Comparison of ENCODE assay signal across 16 cellular contexts in the genomic region with DNA sequence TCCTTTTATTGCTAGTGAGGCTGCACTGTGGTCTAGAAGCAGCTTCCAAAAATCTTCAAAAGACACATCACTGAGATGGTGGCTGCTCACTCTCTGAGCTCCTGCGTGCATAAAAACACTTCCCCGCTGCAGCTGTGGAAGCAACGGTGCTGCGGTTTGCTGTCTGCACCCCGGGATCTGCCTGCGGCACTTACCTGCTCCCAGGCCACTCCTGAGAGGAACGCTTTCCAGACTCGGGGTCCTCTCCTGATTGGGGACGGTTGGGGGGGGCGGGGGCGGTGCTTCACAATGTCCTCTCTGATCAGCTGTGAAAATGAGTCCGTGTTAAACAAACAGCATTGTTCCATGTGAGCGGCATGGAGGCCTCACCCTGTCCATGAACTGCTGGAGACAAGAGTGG.
A peak's percentile ranks its signal among the peaks of the same experiment; 100 is the strongest.
DNase-seq lines count a peak whose midpoint lies in the region; TF ChIP-seq lines count a peak whose summit lies in the region.
"Had no signal": no experiment of that assay in that cellular context is flagged by ENCODE, and none has a peak within 500 bp of the region (broad histone marks: within the 10 kb centered on the region; RNA-seq: fewer than 3 reads in every experiment).

No MANE protein-coding gene starts in this region.

- H3K9me3 Mint-ChIP-seq in neural progenitor cell, result peaks cover 15% of the 10 kb centered on the region
- peaks cover 5% of the 10 kb centered on the region for H3K9me3 Mint-ChIP-seq in activated T-cell treated with anti-CD3 and anti-CD28 coated beads, Interleukin-2, amount 50 U/mL, for 24 hours
- peaks cover 0 to 15% (median 9%) of the 10 kb centered on the region in 8 donors for H3K9me3 Mint-ChIP-seq in CD4-positive, alpha-beta memory T cell

- intact Hi-C loops in uterus (cut with DNase I; ENCODE audit: low total_unique reads), result no loop called here
- intact Hi-C loops in CD4-positive, alpha-beta memory T cell (cut with micrococcal nuclease), result no loop called here

- peaks cover 23% of the 10 kb centered on the region for H3K4me1 Mint-ChIP-seq in neural progenitor cell
- peaks cover 2% of the 10 kb centered on the region for H3K4me1 Mint-ChIP-seq in activated T-cell treated with anti-CD3 and anti-CD28 coated beads, Interleukin-2, amount 50 U/mL, for 24 hours (ENCODE audit: low read depth)
- no peaks in the 10 kb centered on the region for H3K4me1 Mint-ChIP-seq in CD4-positive, alpha-beta memory T cell

- H3K27ac ChIP-seq in neural progenitor cell (no peak overlapping the region), uterus (peak overlapping the region; percentile 59 to 79)
- no peak overlapping the region for H3K27ac ChIP-seq in CD4-positive, alpha-beta memory T cell (ENCODE audit: low read depth, low read length)

- peak overlapping the region; percentile 48 for H3K27ac Mint-ChIP-seq in neural progenitor cell
- no peak overlapping the region for H3K27ac Mint-ChIP-seq in activated T-cell treated with anti-CD3 and anti-CD28 coated beads, Interleukin-2, amount 50 U/mL, for 24 hours
- H3K27ac Mint-ChIP-seq in CD4-positive, alpha-beta memory T cell, result no peak overlapping the region

- CTCF ChIA-PET in CD4-positive, alpha-beta memory T cell (lab: Charles Lee; ENCODE audit: partially characterized antibody), result interaction anchor here (0.7 to 3.0 kb wide), 2 partner anchors 10 to 36 kb away, joined by 3 to 12 read pairs; no protein-coding TSS in a partner anchor

- DNase-seq in NCI-H2107 treated with DMSO at 0.1 percent for 48 hours (lab: John Stamatoyannopoulos, UW; ENCODE audit: unreplicated experiment) (peak; percentile 35), NCI-H2107 (lab: John Stamatoyannopoulos, UW) (no peak), adipocyte (ENCODE audit: low read depth) (no peak), neural progenitor cell (ENCODE audit: low spot score) (no peak), uterus (no peak), EL (no peak)
- DNase-seq in activated T-cell treated with anti-CD3 and anti-CD28 coated beads, Interleukin-2, amount 50 U/mL, for 24 hours, result no peak
- no peak for DNase-seq in CD4-positive, alpha-beta memory T cell
- DNase-seq: C1 segment of cervical spinal cord, DMS153, GDM1, NCI-H1092, NCI-H1694, NCI-H510A treated with DMSO at 0.1 percent for 48 hours, Right ventricle myocardium superior, SK-N-SH had no signal

- no peaks in the 10 kb centered on the region for H3K36me3 Mint-ChIP-seq in neural progenitor cell
- no peaks in the 10 kb centered on the region for H3K36me3 Mint-ChIP-seq in activated T-cell treated with anti-CD3 and anti-CD28 coated beads, Interleukin-2, amount 50 U/mL, for 24 hours (ENCODE audit: low read depth)
- no peaks in the 10 kb centered on the region for H3K36me3 Mint-ChIP-seq in CD4-positive, alpha-beta memory T cell

- H3K27me3 ChIP-seq in adipocyte (replicated peaks; ENCODE audit: control insufficient read depth, insufficient read depth, low read length) (peaks cover 3% of the 10 kb centered on the region), neural progenitor cell (no peaks in the 10 kb centered on the region), uterus (no peaks in the 10 kb centered on the region)
- H3K27me3 ChIP-seq in CD4-positive, alpha-beta memory T cell (ENCODE audit: insufficient read depth, low read length), result no peaks in the 10 kb centered on the region

- TF ChIP-seq POLR2A in uterus (IDR thresholded peaks at IDR 0.05), result no peak

- no peak overlapping the region for H3K4me3 ChIP-seq in adipocyte (ENCODE audit: low read length)
- H3K4me3 ChIP-seq in neural progenitor cell, result no peak overlapping the region
- no peak overlapping the region for H3K4me3 ChIP-seq in uterus
- no peak overlapping the region for H3K4me3 ChIP-seq in CD4-positive, alpha-beta memory T cell (ENCODE audit: low read length in 2 of 2)

- no peaks in the 10 kb centered on the region for H3K79me2 ChIP-seq in neural progenitor cell (ENCODE audit: low read depth)

- H3K4me1 ChIP-seq in adipocyte (ENCODE audit: control insufficient read depth, insufficient read depth, low read length), result peaks cover 48% of the 10 kb centered on the region
- H3K4me1 ChIP-seq in neural progenitor cell, result no peaks in the 10 kb centered on the region
- H3K4me1 ChIP-seq in uterus, result peaks cover 0 to 11% of the 10 kb centered on the region in 2 donors
- H3K4me1 ChIP-seq in CD4-positive, alpha-beta memory T cell (ENCODE audit: insufficient read depth, low read length), result peaks cover 2% of the 10 kb centered on the region

- POLR2A ChIA-PET in CD4-positive, alpha-beta memory T cell (lab: Charles Lee; ENCODE audit: partially characterized antibody), result no interaction called here

- no peak overlapping the region for H2AFZ ChIP-seq in neural progenitor cell (replicated peaks)

- H4K20me1 ChIP-seq in neural progenitor cell (ENCODE audit: low read depth), result no peaks in the 10 kb centered on the region

- TF ChIP-seq CTCF in neural progenitor cell (IDR thresholded peaks at IDR 0.05), result no peak
- no peak for TF ChIP-seq CTCF in uterus (IDR thresholded peaks at IDR 0.05)

- H3K9ac ChIP-seq in adipocyte (ENCODE audit: low read length) (peak overlapping the region; percentile 61), neural progenitor cell (no peak overlapping the region)
- H3K9ac ChIP-seq: SK-N-SH had no signal

- no peak overlapping the region for H3K4me3 Mint-ChIP-seq in neural progenitor cell
- H3K4me3 Mint-ChIP-seq in activated T-cell treated with anti-CD3 and anti-CD28 coated beads, Interleukin-2, amount 50 U/mL, for 24 hours, result no peak overlapping the region
- H3K4me3 Mint-ChIP-seq in CD4-positive, alpha-beta memory T cell, result no peak overlapping the region

- H3F3A ChIP-seq in neural progenitor cell (ENCODE audit: low read depth), result no peaks in the 10 kb centered on the region

- H3K9me3 ChIP-seq in adipocyte (ENCODE audit: control insufficient read depth, low read length) (peaks cover 3% of the 10 kb centered on the region), neural progenitor cell (ENCODE audit: low read depth) (no peaks in the 10 kb centered on the region), uterus (no peaks in the 10 kb centered on the region)
- H3K9me3 ChIP-seq in CD4-positive, alpha-beta memory T cell (ENCODE audit: control insufficient read depth in 1 of 2, low read length in 2 of 2), result peaks cover 0 to 4% of the 10 kb centered on the region in 2 donors
- H3K9me3 ChIP-seq: SK-N-SH had no signal

- H3K27me3 Mint-ChIP-seq in neural progenitor cell (ENCODE audit: insufficient read depth, low read depth), result peaks cover 10% of the 10 kb centered on the region
- H3K27me3 Mint-ChIP-seq in activated T-cell treated with anti-CD3 and anti-CD28 coated beads, Interleukin-2, amount 50 U/mL, for 24 hours, result no peaks in the 10 kb centered on the region
- no peaks in the 10 kb centered on the region for H3K27me3 Mint-ChIP-seq in CD4-positive, alpha-beta memory T cell

- H3K36me3 ChIP-seq in adipocyte (ENCODE audit: control insufficient read depth, insufficient read depth, low read length, severe bottlenecking) (no peaks in the 10 kb centered on the region), neural progenitor cell (no peaks in the 10 kb centered on the region), uterus (no peaks in the 10 kb centered on the region)
- no peaks in the 10 kb centered on the region for H3K36me3 ChIP-seq in CD4-positive, alpha-beta memory T cell (ENCODE audit: insufficient read depth, low read length)

- no peak overlapping the region for H3K4me2 ChIP-seq in neural progenitor cell
- H3K4me2 ChIP-seq: SK-N-SH had no signal

Comparison
In these comparisons a context has a peak if more than half of its experiments do, and no peak if none do; other contexts are left out.
1. H3K27ac ChIP-seq: peak in uterus (2 of 2); none in neural progenitor cell (single experiment) and CD4-positive, alpha-beta memory T cell (single experiment).